9 cellular contexts compared by ENCODE assay signal in genomic region chr7:143375298-143376034, GRCh38. TPM values are rescaled to one million over a fixed set of nuclear protein-coding genes. Genes with fewer than 3 reads are reported as not detected.
DNase-seq lines count a peak whose midpoint lies in the region; ATAC-seq and TF ChIP-seq lines count a peak whose summit lies in the region.
"Had no signal": no experiment of that assay in that cellular context is flagged by ENCODE, and none has a peak within 500 bp of the region (broad histone marks: within the 10 kb centered on the region; RNA-seq: fewer than 3 reads in every experiment).

No MANE protein-coding gene starts in this region.

- peak overlapping the region; percentile 45 to 83 (median 73); a peak in 21 of 22 replicates for H3K9ac ChIP-seq in BLaER1 treated with 17β-estradiol and CSF1 and Interleukin-3, amounts not matched to agents 10 nM and 100 nM

- peaks cover 52% of the 10 kb centered on the region for H3K4me1 Mint-ChIP-seq in GM23338

- H3K27me3 ChIP-seq in BLaER1 treated with 17β-estradiol and CSF1 and Interleukin-3, amounts not matched to agents 10 nM and 100 nM: no peaks in the 10 kb centered on the region
- H3K27me3 ChIP-seq in lower lobe of right lung (ENCODE audit: low read depth) (no peaks in the 10 kb centered on the region), GM23338 (ENCODE audit: insufficient read depth) (no peaks in the 10 kb centered on the region)

- H3K36me3 ChIP-seq in BLaER1 treated with 17β-estradiol and CSF1 and Interleukin-3, amounts not matched to agents 10 nM and 100 nM: no peaks in the 10 kb centered on the region
- H3K36me3 ChIP-seq in lower lobe of right lung (no peaks in the 10 kb centered on the region), GM23338 (ENCODE audit: insufficient read depth) (no peaks in the 10 kb centered on the region)

- H3K4me1 ChIP-seq in BLaER1 treated with 17β-estradiol and CSF1 and Interleukin-3, amounts not matched to agents 10 nM and 100 nM: peaks cover 49 to 92% (median 87%) of the 10 kb centered on the region in 10 experiments
- H3K4me1 ChIP-seq in lower lobe of right lung: peaks cover 48% of the 10 kb centered on the region
- H3K4me1 ChIP-seq in GM23338 (ENCODE audit: insufficient read depth): peaks cover 48% of the 10 kb centered on the region

- H3K9me2 ChIP-seq in GM23338 (ENCODE audit: insufficient read depth): peaks cover 6% of the 10 kb centered on the region; the same call in 1 of the 2 replicates

- H3K4me2 ChIP-seq in BLaER1 treated with 17β-estradiol and CSF1 and Interleukin-3, amounts not matched to agents 10 nM and 100 nM: peak overlapping the region; percentile 54 to 99 (median 96)
- no peak overlapping the region for H3K4me2 ChIP-seq in GM23338

- H3K36me3 Mint-ChIP-seq in GM23338 (ENCODE audit: low read depth): peaks cover 11% of the 10 kb centered on the region; the same call in 2 of the 3 replicates

- peak; percentile 57 for DNase-seq in LHCN-M2 (ENCODE audit: low read depth)
- DNase-seq in activated T-cell treated with anti-CD3 and anti-CD28 coated beads, Interleukin-2, amount 50 U/mL, for 1 hour: peak; percentile 51
- DNase-seq in lower lobe of right lung: no peak
- no peak for DNase-seq in occipital lobe (lab: John Stamatoyannopoulos, UW)
- no peak for DNase-seq in GM23338 (ENCODE audit: low spot score)
- no peak for DNase-seq in NCI-H1048 (lab: John Stamatoyannopoulos, UW)
- DNase-seq: EL had no signal

- no peak overlapping the region for H3K4me3 Mint-ChIP-seq in GM23338

- H2AFZ ChIP-seq in GM23338: no peak overlapping the region

- no peaks in the 10 kb centered on the region; the same call in 2 of the 3 replicates for H3K9me3 Mint-ChIP-seq in GM23338

- H3K27ac ChIP-seq in BLaER1 treated with 17β-estradiol and CSF1 and Interleukin-3, amounts not matched to agents 10 nM and 100 nM: peak overlapping the region; percentile 71 to 99 (median 91)
- peak overlapping the region; percentile 79 for H3K27ac ChIP-seq in lower lobe of right lung
- H3K27ac ChIP-seq in GM23338 (ENCODE audit: low read depth): no peak overlapping the region

- H3K79me2 ChIP-seq in GM23338 (replicated peaks; ENCODE audit: insufficient read depth): peaks cover 8% of the 10 kb centered on the region; the same call in 1 of the 2 replicates

- intact Hi-C loops in lower lobe of right lung (cut with DNase I): no loop called here

- peaks cover 9% of the 10 kb centered on the region for H3K27me3 Mint-ChIP-seq in GM23338 (ENCODE audit: insufficient read depth, low read depth, poor library complexity)

- no peak overlapping the region for H3K27ac Mint-ChIP-seq in GM23338

- H3K9me3 ChIP-seq in BLaER1 treated with 17β-estradiol and CSF1 and Interleukin-3, amounts not matched to agents 10 nM and 100 nM (replicated peaks in 1 of 11): no peaks in the 10 kb centered on the region
- H3K9me3 ChIP-seq in lower lobe of right lung: no peaks in the 10 kb centered on the region

- TF ChIP-seq CTCF in lower lobe of right lung (IDR thresholded peaks at IDR 0.05) (no peak), GM23338 (conservative IDR thresholded peaks at IDR 0.05; ENCODE audit: low read depth in 2 of 2) (no peak)

- no peaks in the 10 kb centered on the region for H4K20me1 ChIP-seq in BLaER1 treated with 17β-estradiol and CSF1 and Interleukin-3, amounts not matched to agents 10 nM and 100 nM
- H4K20me1 ChIP-seq in GM23338 (replicated peaks; ENCODE audit: insufficient read depth): no peaks in the 10 kb centered on the region

- H3F3A ChIP-seq in GM23338 (replicated peaks; ENCODE audit: low read depth): peaks cover 3% of the 10 kb centered on the region; the same call in 1 of the 2 replicates

- ATAC-seq in lower lobe of right lung (peak; percentile 44 to 69), GM23338 (no peak), HG02938 (IDR thresholded peaks at IDR 0.05; ENCODE audit: unreplicated experiment) (no peak)

- peak overlapping the region in 7 of 10 experiments; percentile 9 to 58 (median 33); a peak in 11 of 20 replicates for H3K4me3 ChIP-seq in BLaER1 treated with 17β-estradiol and CSF1 and Interleukin-3, amounts not matched to agents 10 nM and 100 nM
- no peak overlapping the region for H3K4me3 ChIP-seq in lower lobe of right lung
- H3K4me3 ChIP-seq in GM23338: no peak overlapping the region

TF ChIP-seq in GM23338, 12 proteins besides CTCF, POLR2A, EP300 and RAD21 (continues in another document):
- no peak for TF ChIP-seq STAT1 (IDR thresholded peaks at IDR 0.05; ENCODE audit: unreplicated experiment)
- TF ChIP-seq ZNF114 (CRISPR knock-in tag; IDR thresholded peaks at IDR 0.05): no peak
- TF ChIP-seq ZNF331 (CRISPR knock-in tag; IDR thresholded peaks at IDR 0.05; ENCODE audit: low read depth): no peak
- no peak for TF ChIP-seq JUNB (IDR thresholded peaks at IDR 0.05; ENCODE audit: unreplicated experiment)
- no peak for TF ChIP-seq ETS1 (IDR thresholded peaks at IDR 0.05)
- no peak for TF ChIP-seq REST (IDR thresholded peaks at IDR 0.05; ENCODE audit: unreplicated experiment)
- TF ChIP-seq NANOG (IDR thresholded peaks at IDR 0.05; ENCODE audit: borderline replicate concordance): no peak

RNA-seq across cellular contexts. Expression of gene ZYX, which starts 5.7 kb away (rescaled TPM):
- total RNA-seq in LHCN-M2 (2014; rRNA removed): 137 and 142 TPM in 2 replicates
- polyA plus RNA-seq in LHCN-M2 (2012): 522 TPM
- total RNA-seq in lower lobe of right lung: 231 TPM
- 9.4 TPM for total RNA-seq in occipital lobe
- 132 and 141 TPM in 2 replicates for total RNA-seq in GM23338 (2014; rRNA removed; shearing (Covaris generic))
- polyA plus RNA-seq in GM23338 (2016; fragmentation: Nextera tagmentation; extraction: Ambion mirVana): 108 and 111 TPM in 2 replicates

RNA-seq across cellular contexts. Expression of gene FAM131B, which starts 13.0 kb away (rescaled TPM):
- total RNA-seq in LHCN-M2 (2014; rRNA removed) (1.1 and 1.5 TPM in 2 replicates), lower lobe of right lung (0.53 TPM), occipital lobe (91.1 TPM)
- polyA plus RNA-seq in LHCN-M2 (2012): 1.3 TPM
- total RNA-seq in GM23338 (2014; rRNA removed; shearing (Covaris generic)): 28.8 and 30.2 TPM in 2 replicates
- polyA plus RNA-seq in GM23338 (2016; fragmentation: Nextera tagmentation; extraction: Ambion mirVana): 4.7 and 5.4 TPM in 2 replicates

RNA-seq across cellular contexts. Expression of gene EPHA1, which starts 33.2 kb away (rescaled TPM):
- total RNA-seq in LHCN-M2 (2014; rRNA removed) (not detected in 2 replicates), lower lobe of right lung (9.0 TPM), occipital lobe (not detected)
- 1.00 TPM for polyA plus RNA-seq in LHCN-M2 (2012)
- 119 and 154 TPM in 2 replicates for total RNA-seq in GM23338 (2014; rRNA removed; shearing (Covaris generic))
- polyA plus RNA-seq in GM23338 (2016; fragmentation: Nextera tagmentation; extraction: Ambion mirVana): 60.7 and 66.1 TPM in 2 replicates

RNA-seq across cellular contexts. Expression of gene CLCN1, which starts 59.6 kb away (rescaled TPM):
- total RNA-seq in LHCN-M2 (2014; rRNA removed) (not detected in 2 replicates), lower lobe of right lung (not detected), occipital lobe (under 0.01 TPM)
- not detected for polyA plus RNA-seq in LHCN-M2 (2012)
- total RNA-seq in GM23338 (2014; rRNA removed; shearing (Covaris generic)): 0.23 and 0.38 TPM in 2 replicates
- 0.43 and 0.48 TPM in 2 replicates for polyA plus RNA-seq in GM23338 (2016; fragmentation: Nextera tagmentation; extraction: Ambion mirVana)

Comparison
In these comparisons a context has a peak if more than half of its experiments do, and no peak if none do; other contexts are left out.
1. H3K4me3 ChIP-seq: peak in BLaER1 treated with 17β-estradiol and CSF1 and Interleukin-3, amounts not matched to agents 10 nM and 100 nM (7 of 10); none in lower lobe of right lung (single experiment) and GM23338 (single experiment).
2. DNase-seq: peak in LHCN-M2 (single experiment) and activated T-cell treated with anti-CD3 and anti-CD28 coated beads, Interleukin-2, amount 50 U/mL, for 1 hour (single experiment); none in lower lobe of right lung (single experiment), occipital lobe (single experiment), GM23338 (single experiment) and NCI-H1048 (single experiment).
3. ATAC-seq: peak in lower lobe of right lung (2 of 2); none in GM23338 (single experiment) and HG02938 (single experiment).
4. RNA of gene ZYX, which starts 5.7 kb away (total RNA-seq): 231 TPM in lower lobe of right lung (single experiment), 137 to 142 TPM in LHCN-M2 and 132 to 141 TPM in GM23338; 9.4 TPM in occipital lobe (single experiment); every median in the first group is over 10 times any median in the second.
5. RNA of gene FAM131B, which starts 13.0 kb away (total RNA-seq): 91.1 TPM in occipital lobe (single experiment) and 28.8 to 30.2 TPM in GM23338; 1.1 to 1.5 TPM in LHCN-M2 and 0.53 TPM in lower lobe of right lung (single experiment); every median in the first group is over 10 times any median in the second.
6. RNA of gene EPHA1, which starts 33.2 kb away (total RNA-seq): 119 to 154 TPM in GM23338; 9.0 TPM in lower lobe of right lung (single experiment), not detected in LHCN-M2 and not detected in occipital lobe (single experiment); every median in the first group is over 10 times any median in the second.